8 cellular contexts compared by ENCODE assay signal in the genomic region with DNA sequence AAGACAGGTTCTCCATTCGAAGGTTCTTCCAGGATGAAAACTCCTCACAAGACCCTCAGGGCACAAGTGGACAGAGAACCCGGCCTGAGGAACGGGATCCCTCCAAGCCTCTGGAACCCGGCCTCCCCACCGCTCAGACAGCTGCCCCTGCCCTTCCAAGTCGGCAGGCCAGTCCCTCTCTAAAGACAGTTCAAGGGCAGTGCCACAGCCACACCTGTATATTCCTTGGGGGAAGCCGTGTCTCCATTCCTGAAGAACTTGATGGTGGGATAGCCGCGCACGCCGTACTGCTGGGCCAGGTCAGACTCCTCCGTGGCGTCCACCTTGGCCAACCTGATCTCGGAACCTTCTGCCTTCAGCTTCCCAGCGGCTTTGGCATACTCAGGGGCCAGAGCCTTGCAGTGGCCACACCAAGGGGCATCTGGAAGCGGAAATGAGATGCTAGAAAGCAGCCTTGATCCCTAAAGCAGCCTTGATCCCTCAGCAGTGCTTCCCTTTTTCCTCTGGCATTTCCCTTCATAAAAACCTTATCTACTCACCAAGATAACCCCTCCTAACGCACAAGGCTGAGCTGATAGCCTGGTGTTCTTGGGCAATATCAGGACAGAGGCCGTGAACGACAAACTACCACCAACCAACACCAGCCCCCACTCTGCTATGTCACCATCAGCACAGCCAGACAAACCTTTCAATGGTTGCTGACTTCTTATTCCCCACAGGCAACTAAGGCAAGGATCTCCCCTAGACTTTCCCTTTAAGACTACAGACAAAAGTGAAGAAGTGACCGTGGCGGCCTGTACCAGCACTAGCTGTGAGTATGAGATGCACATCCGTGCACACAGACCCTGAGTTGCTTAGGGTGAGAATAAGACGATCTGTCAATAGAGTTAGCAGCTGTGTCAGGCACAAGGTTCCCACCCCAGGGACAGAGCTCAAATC. TPM values are rescaled to one million over a fixed set of nuclear protein-coding genes. Genes with fewer than 3 reads are reported as not detected.
DNase-seq lines count a peak whose midpoint lies in the region; ATAC-seq and TF ChIP-seq lines count a peak whose summit lies in the region.

No MANE protein-coding gene starts in this region.

- no peaks in the 10 kb centered on the region for H3K9me3 ChIP-seq in heart left ventricle
- no peaks in the 10 kb centered on the region for H3K9me3 ChIP-seq in ascending aorta
- H3K9me3 ChIP-seq in lower lobe of right lung: no peaks in the 10 kb centered on the region
- H3K9me3 ChIP-seq in uterus: no peaks in the 10 kb centered on the region

- ATAC-seq in heart left ventricle (no peak), lower lobe of right lung (no peak)

- TF ChIP-seq POLR2A in heart left ventricle (IDR thresholded peaks at IDR 0.05) (no peak), uterus (IDR thresholded peaks at IDR 0.05) (no peak)

- DNase-seq in heart left ventricle (no peak), cardiac septum (ENCODE audit: low spot score) (no peak), ascending aorta (ENCODE audit: low spot score in 2 of 2) (no peak), lower lobe of right lung (no peak), uterus (no peak), anterior cingulate cortex (lab: John Stamatoyannopoulos, UW) (no peak), NCI-H2107 (lab: John Stamatoyannopoulos, UW) (no peak), LoVo (ENCODE audit: low spot score) (no peak)

- intact Hi-C loops in heart left ventricle (cut with DNase I): loop anchor here in 1 of 10 donors (5.0 kb wide), 1 partner anchor 37 kb away; no protein-coding TSS in a partner anchor
- intact Hi-C loops in cardiac septum (cut with DNase I): no loop called here
- intact Hi-C loops in ascending aorta (cut with DNase I): no loop called here
- intact Hi-C loops in lower lobe of right lung (cut with DNase I): no loop called here
- intact Hi-C loops in uterus (cut with DNase I; ENCODE audit: low total_unique reads): no loop called here

- 51 to 55% (median 53%) methylated on average over 22 to 23 of the region's 23 CpGs for WGBS in heart left ventricle, 4 donors

- H3K4me3 ChIP-seq in heart left ventricle: peak overlapping the region; percentile 81 to 99 (median 94)
- H3K4me3 ChIP-seq in ascending aorta: peak overlapping the region; percentile 87 to 91
- H3K4me3 ChIP-seq in lower lobe of right lung: peak overlapping the region; percentile 98
- H3K4me3 ChIP-seq in uterus: peak overlapping the region; percentile 65 to 97

- H3K36me3 ChIP-seq in heart left ventricle (peaks cover 0 to 65% (median 41%) of the 10 kb centered on the region in 9 donors), ascending aorta (peaks cover 28 to 44% of the 10 kb centered on the region in 2 donors), lower lobe of right lung (peaks cover 60% of the 10 kb centered on the region), uterus (no peaks in the 10 kb centered on the region)

- no peaks in the 10 kb centered on the region for H3K27me3 ChIP-seq in heart left ventricle
- H3K27me3 ChIP-seq in ascending aorta: no peaks in the 10 kb centered on the region
- no peaks in the 10 kb centered on the region for H3K27me3 ChIP-seq in lower lobe of right lung (ENCODE audit: low read depth)
- no peaks in the 10 kb centered on the region for H3K27me3 ChIP-seq in uterus

- peaks cover 11 to 63% (median 44%) of the 10 kb centered on the region in 12 donors for H3K4me1 ChIP-seq in heart left ventricle
- peaks cover 10 to 29% of the 10 kb centered on the region in 2 donors for H3K4me1 ChIP-seq in ascending aorta
- H3K4me1 ChIP-seq in lower lobe of right lung: peaks cover 51% of the 10 kb centered on the region
- H3K4me1 ChIP-seq in uterus: peaks cover 12% of the 10 kb centered on the region in 2 donors

- TF ChIP-seq CTCF in heart left ventricle (IDR thresholded peaks at IDR 0.05) (no peak), ascending aorta (IDR thresholded peaks at IDR 0.05) (no peak), lower lobe of right lung (IDR thresholded peaks at IDR 0.05) (no peak), uterus (IDR thresholded peaks at IDR 0.05) (no peak)

- peak overlapping the region in 11 of 12 donors; percentile 93 to 99 (median 94) for H3K27ac ChIP-seq in heart left ventricle
- peak overlapping the region; percentile 89 to 96 for H3K27ac ChIP-seq in ascending aorta
- H3K27ac ChIP-seq in lower lobe of right lung: peak overlapping the region; percentile 97
- H3K27ac ChIP-seq in uterus: peak overlapping the region; percentile 72 to 96

RNA-seq across cellular contexts. Expression of gene P4HB, which starts 1.1 kb away (rescaled TPM):
- total RNA-seq in heart left ventricle (100 to 1,000 TPM; 280 to 763 (median 374) TPM), cardiac septum (371 TPM), ascending aorta (670 TPM), lower lobe of right lung (432 TPM), uterus (100 to 1,000 TPM; 199 to 504 (median 304) TPM)
- polyA plus RNA-seq in heart left ventricle: 100 to 1,000 TPM; 246 to 584 TPM

RNA-seq across cellular contexts. Expression of gene ARHGDIA, which starts 11.9 kb away (rescaled TPM):
- total RNA-seq in heart left ventricle (100 to 1,000 TPM in 6 of 9 donors, 10 to 100 TPM in 3; 81.4 to 268 (median 152) TPM), cardiac septum (158 TPM), ascending aorta (314 TPM), lower lobe of right lung (331 TPM), uterus (100 to 1,000 TPM in 1 of 4 donors, 10 to 100 TPM in 3; 31.2 to 350 (median 55.1) TPM)
- polyA plus RNA-seq in heart left ventricle: 100 to 1,000 TPM in 1 of 2 donors, 10 to 100 TPM in 1; 81.7 to 296 TPM

RNA-seq across cellular contexts. Expression of gene PPP1R27, which starts 24.4 kb away (rescaled TPM):
- total RNA-seq in heart left ventricle (not detected), cardiac septum (0.32 TPM), ascending aorta (not detected), lower lobe of right lung (not detected), uterus (1 to 10 TPM in 1 of 4 donors, not detected in 3; 1.6 TPM)
- not detected for polyA plus RNA-seq in heart left ventricle

RNA-seq across cellular contexts. Expression of gene MCRIP1, which starts 26.1 kb away (rescaled TPM):
- total RNA-seq in heart left ventricle: 100 to 1,000 TPM in 5 of 9 donors, 10 to 100 TPM in 4; 74.8 to 134 (median 102) TPM
- 100 to 1,000 TPM; 159 to 266 TPM for polyA plus RNA-seq in heart left ventricle
- 102 TPM for total RNA-seq in cardiac septum
- 149 TPM for total RNA-seq in ascending aorta
- 69.2 TPM for total RNA-seq in lower lobe of right lung
- total RNA-seq in uterus: 10 to 100 TPM; 30.5 to 92.6 (median 61.3) TPM

RNA-seq across cellular contexts. Expression of gene ALYREF, which starts 32.1 kb away (rescaled TPM):
- total RNA-seq in heart left ventricle (10 to 100 TPM; 25.1 to 39.9 (median 32.4) TPM), cardiac septum (40.1 TPM), ascending aorta (31.8 TPM), lower lobe of right lung (42.7 TPM), uterus (10 to 100 TPM in 3 of 4 donors, 1 to 10 TPM in 1; 3.2 to 82.1 (median 34.5) TPM)
- polyA plus RNA-seq in heart left ventricle: 10 to 100 TPM in 1 of 2 donors, 1 to 10 TPM in 1; 9.8 to 50.5 TPM
